ENCODE assay signal across 8 cellular contexts in genomic region chr5:156920042-156920860, GRCh38. TPM values are rescaled to one million over a fixed set of nuclear protein-coding genes. Genes with fewer than 3 reads are reported as not detected.
A peak's percentile ranks its signal among the peaks of the same experiment; 100 is the strongest.
DNase-seq lines count a peak whose midpoint lies in the region; ATAC-seq and TF ChIP-seq lines count a peak whose summit lies in the region.

No MANE protein-coding gene starts in this region.

- no peak for TF ChIP-seq POLR2A in sigmoid colon (IDR thresholded peaks at IDR 0.05)

- peaks cover 0 to 3% (median 0%) of the 10 kb centered on the region in 5 donors for H3K9me3 Mint-ChIP-seq in CD8-positive, alpha-beta memory T cell
- no peaks in the 10 kb centered on the region for H3K9me3 Mint-ChIP-seq in central memory CD8-positive, alpha-beta T cell

- H3K4me3 Mint-ChIP-seq in CD8-positive, alpha-beta memory T cell, result peak overlapping the region; percentile 13 to 54 (median 47)
- peak overlapping the region; percentile 12 for H3K4me3 Mint-ChIP-seq in central memory CD8-positive, alpha-beta T cell

- H3K36me3 ChIP-seq in CD8-positive, alpha-beta memory T cell (ENCODE audit: insufficient read depth, low read length), result no peaks in the 10 kb centered on the region
- no peaks in the 10 kb centered on the region for H3K36me3 ChIP-seq in sigmoid colon

- no peak overlapping the region for H3K4me3 ChIP-seq in CD8-positive, alpha-beta memory T cell (ENCODE audit: low read length)
- no peak overlapping the region for H3K4me3 ChIP-seq in sigmoid colon

- CTCF ChIA-PET in CD8-positive, alpha-beta memory T cell (lab: Charles Lee), result interaction anchor here (1.0 to 2.0 kb wide), 3 partner anchors 10 to 14 kb away, joined by 3 to 5 read pairs (median 5); no protein-coding TSS in a partner anchor
- CTCF ChIA-PET in RWPE1 (lab: Yijun Ruan, JAX), result interaction anchor here (0.6 to 1.0 kb wide), 2 partner anchors 38 to 162 kb away, joined by 3 read pairs; no protein-coding TSS in a partner anchor

- peaks cover 28% of the 10 kb centered on the region for H3K4me1 ChIP-seq in CD8-positive, alpha-beta memory T cell (ENCODE audit: insufficient read depth, low read length)
- no peaks in the 10 kb centered on the region for H3K4me1 ChIP-seq in sigmoid colon

- H3K27me3 Mint-ChIP-seq in CD8-positive, alpha-beta memory T cell, result no peaks in the 10 kb centered on the region
- H3K27me3 Mint-ChIP-seq in central memory CD8-positive, alpha-beta T cell, result no peaks in the 10 kb centered on the region

- peaks cover 45 to 67% (median 65%) of the 10 kb centered on the region in 3 donors for H3K4me1 Mint-ChIP-seq in CD8-positive, alpha-beta memory T cell
- H3K4me1 Mint-ChIP-seq in central memory CD8-positive, alpha-beta T cell, result peaks cover 40% of the 10 kb centered on the region

- POLR2A ChIA-PET in CD8-positive, alpha-beta memory T cell (lab: Charles Lee), result no interaction called here
- POLR2A ChIA-PET in RWPE1 (lab: Yijun Ruan, JAX; ENCODE audit: low non-redundant PET), result no interaction called here

- ATAC-seq in GM21515 (IDR thresholded peaks at IDR 0.05; ENCODE audit: unreplicated experiment), result peak; percentile 47
- ATAC-seq in central memory CD8-positive, alpha-beta T cell (replicated peaks; ENCODE audit: extremely low read depth, poor library complexity, severe bottlenecking), result peak; percentile 33
- ATAC-seq in left lobe of liver, result no peak

- no peaks in the 10 kb centered on the region for H3K27me3 ChIP-seq in CD8-positive, alpha-beta memory T cell (ENCODE audit: insufficient read depth, low read length, poor library complexity, severe bottlenecking)
- H3K27me3 ChIP-seq in sigmoid colon, result no peaks in the 10 kb centered on the region

- peak in 2 of 5 donors; percentile 17 to 51 for DNase-seq in CD8-positive, alpha-beta memory T cell
- DNase-seq in HuH-7 (ENCODE audit: low spot score) (peak; percentile 4), globus pallidus (ENCODE audit: low spot score) (no peak), sigmoid colon (no peak), RWPE1 (ENCODE audit: low spot score) (no peak), left lobe of liver (ENCODE audit: low spot score) (no peak)
- peak in 1 of 2 donors; percentile 14 for DNase-seq in central memory CD8-positive, alpha-beta T cell (ENCODE audit: low spot score in 2 of 2)

- intact Hi-C loops in sigmoid colon (cut with DNase I), result no loop called here

- TF ChIP-seq CTCF in sigmoid colon (IDR thresholded peaks at IDR 0.05) (no peak), RWPE1 (conservative IDR thresholded peaks at IDR 0.05; ENCODE audit: low read depth) (no peak)

- H3K27ac Mint-ChIP-seq in CD8-positive, alpha-beta memory T cell, result peak overlapping the region in 7 of 8 donors; percentile 30 to 84 (median 66)
- H3K27ac Mint-ChIP-seq in central memory CD8-positive, alpha-beta T cell (ENCODE audit: low read depth), result peak overlapping the region; percentile 47

- H3K36me3 Mint-ChIP-seq in CD8-positive, alpha-beta memory T cell, result peaks cover 1 to 18% (median 1%) of the 10 kb centered on the region in 3 donors
- peaks cover 3% of the 10 kb centered on the region for H3K36me3 Mint-ChIP-seq in central memory CD8-positive, alpha-beta T cell (ENCODE audit: insufficient read depth)

- no peak overlapping the region for H3K27ac ChIP-seq in CD8-positive, alpha-beta memory T cell (ENCODE audit: low read depth, low read length)
- no peak overlapping the region for H3K27ac ChIP-seq in sigmoid colon
- no peak overlapping the region for H3K27ac ChIP-seq in RWPE1

- H3K9me3 ChIP-seq in CD8-positive, alpha-beta memory T cell (ENCODE audit: low read length), result no peaks in the 10 kb centered on the region
- H3K9me3 ChIP-seq in sigmoid colon, result no peaks in the 10 kb centered on the region

- TF ChIP-seq EP300 in sigmoid colon (IDR thresholded peaks at IDR 0.05), result no peak

- 63 to 73% methylated on average over 7 of the region's 7 CpGs for WGBS in sigmoid colon, 2 donors

RNA-seq across cellular contexts. Expression of gene TIMD4, which starts 42.8 kb away (rescaled TPM):
- 1 to 10 TPM in 1 of 2 experiments, under 1 TPM in 1; 0.60 to 1.5 TPM for total RNA-seq in CD8-positive, alpha-beta memory T cell
- 3.3 TPM for polyA plus RNA-seq in CD8-positive, alpha-beta memory T cell
- 1 to 10 TPM in 1 of 4 donors, under 1 TPM in 1, not detected in 2; 0.66 to 1.1 TPM for total RNA-seq in sigmoid colon
- 1 to 10 TPM in 1 of 3 donors, not detected in 2; 7.3 TPM for polyA plus RNA-seq in sigmoid colon
- 5.8 TPM for total RNA-seq in left lobe of liver
